Comparison of ENCODE assay signal across 16 cellular contexts in genomic region chr16:51237207-51237606, GRCh38.
"Had no signal": no experiment of that assay in that cellular context is flagged by ENCODE, and none has a peak within 500 bp of the region (broad histone marks: within the 10 kb centered on the region; RNA-seq: fewer than 3 reads in every experiment).

No MANE protein-coding gene starts in this region.

- H3K27ac ChIP-seq: brain microvascular endothelial cell, hepatocyte, psoas muscle, thoracic aorta had no signal

- H3K79me2 ChIP-seq: hepatocyte had no signal

- ATAC-seq: activated CD4-positive, CD25-positive, alpha-beta regulatory T cell treated with anti-CD3 and anti-CD28 coated beads, Interleukin-2, amount 50 U/mL, for 24 hours; left lobe of liver; naive thymus-derived CD8-positive, alpha-beta T cell; psoas muscle; sciatic nerve; T-cell had no signal

- H3K4me3 ChIP-seq: hepatocyte, psoas muscle, thoracic aorta had no signal

- H3K4me1 ChIP-seq: psoas muscle had no signal

- H3K36me3 ChIP-seq: brain microvascular endothelial cell, thoracic aorta had no signal

- H3K4me2 ChIP-seq: hepatocyte had no signal

- DNase-seq: activated CD4-positive, alpha-beta T cell treated with anti-CD3 and anti-CD28 coated beads, Interleukin-2, amount 50 U/mL, for 1 hour; activated naive CD8-positive, alpha-beta T cell treated with anti-CD3 and anti-CD28 coated beads, Interleukin-2, amount 10 ng/mL, durations not matched to agents 7 days and 5 days; brain microvascular endothelial cell; dermis blood vessel endothelial cell; erythroblast; islet precursor cell; mammary epithelial cell; naive thymus-derived CD8-positive, alpha-beta T cell; psoas muscle; T-cell; T1000 had no signal

- H2AFZ ChIP-seq: hepatocyte had no signal

- H3K27me3 ChIP-seq: brain microvascular endothelial cell had no signal

- H3K9me3 ChIP-seq: psoas muscle, thoracic aorta had no signal
